Comparison of ENCODE assay signal across 35 cellular contexts in genomic region chr5:35101016-35101415, GRCh38.
"Had no signal": no experiment of that assay in that cellular context is flagged by ENCODE, and none has a peak within 500 bp of the region (broad histone marks: within the 10 kb centered on the region; RNA-seq: fewer than 3 reads in every experiment).

No MANE protein-coding gene starts in this region.

- H3K4me3 ChIP-seq: MG63 had no signal

- H3K9me3 ChIP-seq: MG63 had no signal

- DNase-seq: Karpas-422, Kasumi-1, MG63, MM.1S, MV-4-11, NCI-H1048, NCI-H1092, NCI-H1092 treated with DMSO at 0.1 percent for 48 hours, NCI-H1105, NCI-H1105 treated with DMSO at 0.1 percent for 48 hours, NCI-H1417, NCI-H1417 treated with DMSO at 0.1 percent for 48 hours, NCI-H1436, NCI-H1436 treated with DMSO at 0.1 percent for 48 hours, NCI-H146, NCI-H1694, NCI-H1694 treated with DMSO at 0.1 percent for 48 hours, NCI-H187, NCI-H187 treated with DMSO at 0.1 percent for 48 hours, NCI-H1930, NCI-H2029, NCI-H2029 treated with DMSO at 0.1 percent for 48 hours, NCI-H2081, NCI-H2081 treated with DMSO at 0.1 percent for 48 hours, NCI-H2107, NCI-H2171, NCI-H2171 treated with DMSO at 0.1 percent for 48 hours, NCI-H2227 treated with DMSO at 0.1 percent for 48 hours, NCI-H226, NCI-H345, NCI-H446, NCI-H446 treated with DMSO at 0.1 percent for 48 hours, NCI-H510A, NCI-H510A treated with DMSO at 0.1 percent for 48 hours, NCI-H524 had no signal

- H3K36me3 ChIP-seq: MG63 had no signal
